ENCODE assay signal across 8 cellular contexts in the genomic region with DNA sequence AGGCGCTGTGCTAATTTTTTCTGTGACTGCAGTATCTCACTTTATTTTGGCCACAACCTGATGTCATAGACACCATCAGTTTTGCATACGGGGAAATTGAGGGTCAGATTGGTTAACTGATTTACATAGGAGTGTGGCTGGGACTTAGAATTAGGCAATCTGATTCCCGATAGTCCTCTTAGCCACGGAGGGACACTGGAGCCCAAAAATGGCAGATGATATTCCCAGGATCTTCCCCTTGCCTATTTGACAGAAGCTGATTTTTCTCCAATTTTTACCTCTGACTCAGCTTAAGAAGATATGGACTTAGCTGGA. TPM values are rescaled to one million over a fixed set of nuclear protein-coding genes. Genes with fewer than 3 reads are reported as not detected.
A peak's percentile ranks its signal among the peaks of the same experiment; 100 is the strongest.
DNase-seq lines count a peak whose midpoint lies in the region; ATAC-seq and TF ChIP-seq lines count a peak whose summit lies in the region.

No MANE protein-coding gene starts in this region.

- TF ChIP-seq POLR2A in GM18505 (IDR thresholded peaks at IDR 0.05; ENCODE audit: borderline replicate concordance, extremely low read depth, insufficient read depth, insufficient read length) = no peak
- TF ChIP-seq POLR2A in NB4 (IDR thresholded peaks at IDR 0.05; ENCODE audit: extremely low read depth, insufficient read length) = no peak

- H3K9me3 Mint-ChIP-seq in dendritic cell treated with granulocyte-macrophage colony-stimulating factor and Interleukin-4, amounts not matched to agents 40 ng/mL and 50 ng/mL, for 4 days = no peaks in the 10 kb centered on the region

- no peaks in the 10 kb centered on the region for H3K9me3 ChIP-seq in neural cell (ENCODE audit: low read length)

- H3K4me3 Mint-ChIP-seq in dendritic cell treated with granulocyte-macrophage colony-stimulating factor and Interleukin-4, amounts not matched to agents 40 ng/mL and 50 ng/mL, for 4 days = peak overlapping the region; percentile 79

- TF ChIP-seq EP300 in neural cell (conservative IDR thresholded peaks at IDR 0.05; ENCODE audit: poor library complexity, severe bottlenecking) = no peak

- peaks cover 48% of the 10 kb centered on the region for H3K4me1 Mint-ChIP-seq in dendritic cell treated with granulocyte-macrophage colony-stimulating factor and Interleukin-4, amounts not matched to agents 40 ng/mL and 50 ng/mL, for 4 days (ENCODE audit: low read depth)

- no peaks in the 10 kb centered on the region for H4K20me1 ChIP-seq in neural cell (ENCODE audit: insufficient read depth)

- no peaks in the 10 kb centered on the region for H3K27me3 ChIP-seq in neural cell (ENCODE audit: insufficient read depth, low read depth, low read length)

- H3K4me2 ChIP-seq in neural cell (ENCODE audit: low read length) = peak overlapping the region; percentile 96

- TF ChIP-seq RAD21 in neural cell (conservative IDR thresholded peaks at IDR 0.05) = no peak

- H3K79me2 ChIP-seq in neural cell (replicated peaks; ENCODE audit: insufficient read depth, low read length) = peaks cover 51% of the 10 kb centered on the region

- ATAC-seq in GM18505 (IDR thresholded peaks at IDR 0.05; ENCODE audit: unreplicated experiment) = peak; percentile 18
- ATAC-seq in HG03571 (IDR thresholded peaks at IDR 0.05; ENCODE audit: unreplicated experiment) = no peak
- ATAC-seq in HG03432 (IDR thresholded peaks at IDR 0.05; ENCODE audit: unreplicated experiment) = no peak

- DNase-seq in NB4 (ENCODE audit: low read depth) = peak; percentile 47
- DNase-seq in SHP77 treated with DMSO at 0.1 percent for 48 hours (lab: John Stamatoyannopoulos, UW) = no peak
- DNase-seq in activated effector memory CD4-positive, alpha-beta T cell treated with Interleukin-2 at 50 U/mL for 16 hours = no peak

- H3K9me2 ChIP-seq in neural cell (ENCODE audit: insufficient read depth, low read length) = no peaks in the 10 kb centered on the region

- H3K27me3 Mint-ChIP-seq in dendritic cell treated with granulocyte-macrophage colony-stimulating factor and Interleukin-4, amounts not matched to agents 40 ng/mL and 50 ng/mL, for 4 days = peaks cover 6% of the 10 kb centered on the region

- H3F3A ChIP-seq in neural cell (ENCODE audit: insufficient read depth, low read length, poor library complexity, severe bottlenecking) = no peaks in the 10 kb centered on the region

- TF ChIP-seq CTCF in NB4 (IDR thresholded peaks at IDR 0.05; ENCODE audit: low read depth, low read length) = no peak
- TF ChIP-seq CTCF in neural cell (IDR thresholded peaks at IDR 0.05; ENCODE audit: poor library complexity, severe bottlenecking) = no peak

- peaks cover 11% of the 10 kb centered on the region for H3K36me3 Mint-ChIP-seq in dendritic cell treated with granulocyte-macrophage colony-stimulating factor and Interleukin-4, amounts not matched to agents 40 ng/mL and 50 ng/mL, for 4 days (ENCODE audit: low read depth)

- H3K27ac ChIP-seq in neural cell (ENCODE audit: low read length) = peak overlapping the region; percentile 14

- peak overlapping the region; percentile 25 for H3K27ac Mint-ChIP-seq in dendritic cell treated with granulocyte-macrophage colony-stimulating factor and Interleukin-4, amounts not matched to agents 40 ng/mL and 50 ng/mL, for 4 days

- H3K9ac ChIP-seq in neural cell (ENCODE audit: low read length) = peak overlapping the region; percentile 82

- peak overlapping the region; percentile 48 for H2AFZ ChIP-seq in neural cell (ENCODE audit: low read depth, low read length)

- intact Hi-C loops in dendritic cell treated with granulocyte-macrophage colony-stimulating factor and Interleukin-4, amounts not matched to agents 40 ng/mL and 50 ng/mL, for 4 days (cut with micrococcal nuclease) = loop anchor here (5.0 kb wide), 1 partner anchor 88 kb away; a partner anchor contains a TSS

- no peaks in the 10 kb centered on the region for H3K36me3 ChIP-seq in neural cell (ENCODE audit: insufficient read depth, low read length)

- H3K4me3 ChIP-seq in NB4 (ENCODE audit: low read depth, low read length) = peak overlapping the region; percentile 74
- H3K4me3 ChIP-seq in neural cell (ENCODE audit: low read length) = peak overlapping the region; percentile 83

TF ChIP-seq in neural cell, 6 proteins besides CTCF, POLR2A, EP300 and RAD21:
- TF ChIP-seq, protein P1, sequence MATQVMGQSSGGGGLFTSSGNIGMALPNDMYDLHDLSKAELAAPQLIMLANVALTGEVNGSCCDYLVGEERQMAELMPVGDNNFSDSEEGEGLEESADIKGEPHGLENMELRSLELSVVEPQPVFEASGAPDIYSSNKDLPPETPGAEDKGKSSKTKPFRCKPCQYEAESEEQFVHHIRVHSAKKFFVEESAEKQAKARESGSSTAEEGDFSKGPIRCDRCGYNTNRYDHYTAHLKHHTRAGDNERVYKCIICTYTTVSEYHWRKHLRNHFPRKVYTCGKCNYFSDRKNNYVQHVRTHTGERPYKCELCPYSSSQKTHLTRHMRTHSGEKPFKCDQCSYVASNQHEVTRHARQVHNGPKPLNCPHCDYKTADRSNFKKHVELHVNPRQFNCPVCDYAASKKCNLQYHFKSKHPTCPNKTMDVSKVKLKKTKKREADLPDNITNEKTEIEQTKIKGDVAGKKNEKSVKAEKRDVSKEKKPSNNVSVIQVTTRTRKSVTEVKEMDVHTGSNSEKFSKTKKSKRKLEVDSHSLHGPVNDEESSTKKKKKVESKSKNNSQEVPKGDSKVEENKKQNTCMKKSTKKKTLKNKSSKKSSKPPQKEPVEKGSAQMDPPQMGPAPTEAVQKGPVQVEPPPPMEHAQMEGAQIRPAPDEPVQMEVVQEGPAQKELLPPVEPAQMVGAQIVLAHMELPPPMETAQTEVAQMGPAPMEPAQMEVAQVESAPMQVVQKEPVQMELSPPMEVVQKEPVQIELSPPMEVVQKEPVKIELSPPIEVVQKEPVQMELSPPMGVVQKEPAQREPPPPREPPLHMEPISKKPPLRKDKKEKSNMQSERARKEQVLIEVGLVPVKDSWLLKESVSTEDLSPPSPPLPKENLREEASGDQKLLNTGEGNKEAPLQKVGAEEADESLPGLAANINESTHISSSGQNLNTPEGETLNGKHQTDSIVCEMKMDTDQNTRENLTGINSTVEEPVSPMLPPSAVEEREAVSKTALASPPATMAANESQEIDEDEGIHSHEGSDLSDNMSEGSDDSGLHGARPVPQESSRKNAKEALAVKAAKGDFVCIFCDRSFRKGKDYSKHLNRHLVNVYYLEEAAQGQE (IDR thresholded peaks at IDR 0.05; ENCODE audit: borderline replicate concordance) = no peak
- no peak for TF ChIP-seq POLR2AphosphoS5 (IDR thresholded peaks at IDR 0.05)
- no peak for TF ChIP-seq EZH2 (IDR thresholded peaks at IDR 0.05; ENCODE audit: borderline replicate concordance, insufficient read depth, low read length, poor library complexity, severe bottlenecking)
TF ChIP-seq in neural cell: peak in this region for 0.

RNA-seq across cellular contexts. Expression of a gene that starts 1.3 kb away (rescaled TPM):
- 14.1 and 14.3 TPM in 2 replicates for polyA plus RNA-seq in neural cell
- 98.8 and 117 TPM in 2 replicates for polyA minus RNA-seq in neural cell

RNA-seq across cellular contexts. Expression of a gene that starts 46.2 kb away (rescaled TPM):
- polyA plus RNA-seq in neural cell = not detected in 2 replicates
- not detected in 2 replicates for polyA minus RNA-seq in neural cell
